Comparison of ENCODE assay signal across 8 cellular contexts in the genomic region with DNA sequence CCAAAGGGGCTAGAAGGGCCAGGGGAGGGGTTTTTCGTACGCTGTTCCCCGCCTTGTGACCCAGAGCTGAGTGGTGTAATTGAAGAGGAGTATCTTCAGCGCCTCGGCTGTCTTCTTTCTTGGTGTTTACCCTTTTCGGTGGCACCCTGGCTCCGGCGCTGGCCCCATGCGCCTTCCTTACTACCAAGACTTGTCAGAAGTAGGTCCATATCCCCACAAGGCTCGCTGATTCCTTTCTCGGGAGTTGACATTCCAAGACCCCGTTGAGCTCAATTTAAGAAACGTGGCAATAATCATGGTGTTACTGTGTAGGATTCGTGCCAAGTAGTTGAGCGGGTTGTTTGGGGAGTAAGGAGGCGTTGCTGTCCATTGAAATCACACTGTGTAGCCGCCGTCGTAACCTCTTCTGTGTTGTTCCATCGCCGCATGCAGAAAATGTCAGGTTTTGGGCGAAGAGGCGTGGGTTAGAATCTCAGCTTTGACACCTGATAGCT. TPM values are rescaled to one million over a fixed set of nuclear protein-coding genes. Genes with fewer than 3 reads are reported as not detected.
DNase-seq lines count a peak whose midpoint lies in the region; ATAC-seq and TF ChIP-seq lines count a peak whose summit lies in the region.

No MANE protein-coding gene starts in this region.

- H3K9ac ChIP-seq in endodermal cell (ENCODE audit: extremely low read depth, low read length, poor library complexity, severe bottlenecking) = peak overlapping the region; percentile 40

- H3K4me1 Mint-ChIP-seq in endodermal cell = peaks cover 3% of the 10 kb centered on the region

- DNase-seq in DMS53 (lab: John Stamatoyannopoulos, UW) = peak; percentile 68
- DNase-seq in SJCRH30 = peak in 1 of 2 experiments; percentile 55
- DNase-seq in endodermal cell = peak; percentile 81
- DNase-seq in midbrain (lab: John Stamatoyannopoulos, UW) = peak; percentile 33
- peak in 1 of 2 donors; percentile 18 for DNase-seq in uterus
- no peak for DNase-seq in GDM1 (lab: John Stamatoyannopoulos, UW)

- intact Hi-C loops in uterus (cut with DNase I; ENCODE audit: low total_unique reads) = loop anchor here (10.0 kb wide), 1 partner anchor 379 kb away; no protein-coding TSS in a partner anchor

- peaks cover 10% of the 10 kb centered on the region for H3K27me3 Mint-ChIP-seq in endodermal cell (ENCODE audit: insufficient read depth)

- 17 to 30% methylated on average over 14 to 23 of the region's 23 CpGs for WGBS in endodermal cell (ENCODE audit: insufficient coverage in 1 of 2, insufficient read length in 1 of 2), 2 experiments

- H3K36me3 ChIP-seq in SJCRH30 (0 out of 2 replicates have a peak, but pooled peaks cover 3% of the 10 kb centered on the region), endodermal cell (ENCODE audit: control insufficient read depth, insufficient read depth, low read length) (no peaks in the 10 kb centered on the region), uterus (no peaks in the 10 kb centered on the region)

- H3K4me3 Mint-ChIP-seq in endodermal cell = no peak overlapping the region

- no peaks in the 10 kb centered on the region; the same call in 1 of the 2 replicates for H3K4me1 ChIP-seq in SJCRH30
- no peaks in the 10 kb centered on the region for H3K4me1 ChIP-seq in endodermal cell (ENCODE audit: control insufficient read depth, insufficient read depth, low read length)
- H3K4me1 ChIP-seq in uterus = no peaks in the 10 kb centered on the region

- H3K27ac Mint-ChIP-seq in endodermal cell = peak overlapping the region; percentile 26

- H3K9me3 Mint-ChIP-seq in endodermal cell = no peaks in the 10 kb centered on the region

- H3K27ac ChIP-seq in SJCRH30 (peak overlapping the region; percentile 65), endodermal cell (ENCODE audit: low read depth, low read length) (no peak overlapping the region), uterus (peak overlapping the region; percentile 80 to 84)

- H3K4me3 ChIP-seq in SJCRH30 (peak overlapping the region; percentile 82), endodermal cell (ENCODE audit: low read length) (peak overlapping the region; percentile 97), uterus (peak overlapping the region; percentile 51 to 72)

- ATAC-seq in GM19372 (IDR thresholded peaks at IDR 0.05; ENCODE audit: low read depth, unreplicated experiment) (peak; percentile 26), HG03354 (IDR thresholded peaks at IDR 0.05; ENCODE audit: poor library complexity, severe bottlenecking, unreplicated experiment) (peak; percentile 31)

- H3K27me3 ChIP-seq in SJCRH30 = no peaks in the 10 kb centered on the region
- no peaks in the 10 kb centered on the region for H3K27me3 ChIP-seq in endodermal cell (ENCODE audit: control insufficient read depth, insufficient read depth, low read length, poor library complexity, severe bottlenecking)
- H3K27me3 ChIP-seq in uterus = no peaks in the 10 kb centered on the region

- TF ChIP-seq POLR2A in uterus (IDR thresholded peaks at IDR 0.05) = no peak

- TF ChIP-seq CTCF in endodermal cell (conservative IDR thresholded peaks at IDR 0.05) (no peak), uterus (IDR thresholded peaks at IDR 0.05) (no peak)

- H3K9me3 ChIP-seq in SJCRH30 (replicated peaks) (no peaks in the 10 kb centered on the region; the same call in 1 of the 2 replicates), endodermal cell (ENCODE audit: control insufficient read depth, low read length) (no peaks in the 10 kb centered on the region), uterus (no peaks in the 10 kb centered on the region)

- no peaks in the 10 kb centered on the region for H3K36me3 Mint-ChIP-seq in endodermal cell (ENCODE audit: low read depth)

RNA-seq across cellular contexts. Expression of a gene that starts 0.8 kb away (rescaled TPM):
- 53.2 and 59.8 TPM in 2 replicates for total RNA-seq in SJCRH30 (2014; rRNA removed; shearing (Covaris generic))
- total RNA-seq in endodermal cell (10 to 100 TPM; 20.5 to 23.0 TPM), uterus (10 to 100 TPM; 14.1 to 78.9 (median 31.0) TPM)
- polyA plus RNA-seq in endodermal cell (2013, experiment 1 of 2) = 34.6 TPM
- polyA plus RNA-seq in endodermal cell (2013, experiment 2 of 2) = 45.3 TPM

RNA-seq across cellular contexts. Expression of a gene that starts 0.9 kb away (rescaled TPM):
- 24.9 and 29.9 TPM in 2 replicates for total RNA-seq in SJCRH30 (2014; rRNA removed; shearing (Covaris generic))
- 10 to 100 TPM; 14.7 to 19.2 TPM for total RNA-seq in endodermal cell
- polyA plus RNA-seq in endodermal cell (2013, experiment 1 of 2) = 23.8 TPM
- polyA plus RNA-seq in endodermal cell (2013, experiment 2 of 2) = 21.2 TPM
- total RNA-seq in uterus = 10 to 100 TPM in 2 of 4 donors, 1 to 10 TPM in 2; 1.0 to 39.8 (median 6.8) TPM
